1 cellular context compared by ENCODE assay signal in the genomic region with DNA sequence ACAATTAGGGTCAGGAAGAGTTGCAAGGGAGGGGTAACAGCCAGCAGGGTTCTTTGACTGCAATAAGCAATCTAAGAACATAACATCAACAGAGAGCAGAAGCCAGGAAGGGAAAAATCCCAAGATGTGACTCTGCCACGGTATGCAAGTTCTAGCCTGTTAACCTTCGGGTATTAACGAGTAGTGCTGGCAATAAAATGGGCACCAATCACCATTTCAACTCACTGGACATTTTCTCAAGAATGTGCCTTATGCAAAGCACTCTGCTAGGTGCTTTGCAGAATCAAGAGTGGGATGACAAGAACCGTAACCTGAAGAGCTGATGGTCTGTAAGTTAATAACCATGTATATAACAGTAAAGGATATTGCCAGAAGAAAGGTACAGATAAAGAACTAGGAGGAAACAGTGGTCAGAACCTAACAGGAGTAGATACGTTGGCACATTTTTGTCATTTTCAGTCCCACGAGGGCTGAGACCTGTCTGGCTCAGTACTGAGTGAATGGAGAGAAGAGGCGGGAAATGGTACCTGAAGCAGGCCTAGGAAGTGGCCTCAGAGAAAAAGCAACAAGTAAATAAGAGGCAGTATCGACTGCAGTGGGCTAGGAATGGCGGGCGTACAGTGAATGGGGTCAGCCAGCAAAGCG.
TF ChIP-seq lines count a peak whose summit lies in the region.

No MANE protein-coding gene starts in this region.

TF ChIP-seq in HCT116, 20 proteins besides CTCF, POLR2A, EP300 and RAD21 (continued from another document):
- TF ChIP-seq, protein P1, sequence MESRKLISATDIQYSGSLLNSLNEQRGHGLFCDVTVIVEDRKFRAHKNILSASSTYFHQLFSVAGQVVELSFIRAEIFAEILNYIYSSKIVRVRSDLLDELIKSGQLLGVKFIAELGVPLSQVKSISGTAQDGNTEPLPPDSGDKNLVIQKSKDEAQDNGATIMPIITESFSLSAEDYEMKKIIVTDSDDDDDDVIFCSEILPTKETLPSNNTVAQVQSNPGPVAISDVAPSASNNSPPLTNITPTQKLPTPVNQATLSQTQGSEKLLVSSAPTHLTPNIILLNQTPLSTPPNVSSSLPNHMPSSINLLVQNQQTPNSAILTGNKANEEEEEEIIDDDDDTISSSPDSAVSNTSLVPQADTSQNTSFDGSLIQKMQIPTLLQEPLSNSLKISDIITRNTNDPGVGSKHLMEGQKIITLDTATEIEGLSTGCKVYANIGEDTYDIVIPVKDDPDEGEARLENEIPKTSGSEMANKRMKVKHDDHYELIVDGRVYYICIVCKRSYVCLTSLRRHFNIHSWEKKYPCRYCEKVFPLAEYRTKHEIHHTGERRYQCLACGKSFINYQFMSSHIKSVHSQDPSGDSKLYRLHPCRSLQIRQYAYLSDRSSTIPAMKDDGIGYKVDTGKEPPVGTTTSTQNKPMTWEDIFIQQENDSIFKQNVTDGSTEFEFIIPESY (IDR thresholded peaks at IDR 0.05; ENCODE audit: extremely low read depth, insufficient replicate concordance, low read length): no peak
- no peak for TF ChIP-seq CBX3 (IDR thresholded peaks at IDR 0.05; ENCODE audit: low read depth)
- TF ChIP-seq, protein P2, sequence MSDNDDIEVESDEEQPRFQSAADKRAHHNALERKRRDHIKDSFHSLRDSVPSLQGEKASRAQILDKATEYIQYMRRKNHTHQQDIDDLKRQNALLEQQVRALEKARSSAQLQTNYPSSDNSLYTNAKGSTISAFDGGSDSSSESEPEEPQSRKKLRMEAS (IDR thresholded peaks at IDR 0.05): no peak
- TF ChIP-seq ZNF274 (IDR thresholded peaks at IDR 0.05; ENCODE audit: low read depth, low read length): no peak
- TF ChIP-seq EZH2phosphoT487 (IDR thresholded peaks at IDR 0.05; ENCODE audit: borderline replicate concordance): no peak
- no peak for TF ChIP-seq SP1 (IDR thresholded peaks at IDR 0.05; ENCODE audit: low read depth)
- TF ChIP-seq ZFX (IDR thresholded peaks at IDR 0.05): no peak
- TF ChIP-seq, protein P3, sequence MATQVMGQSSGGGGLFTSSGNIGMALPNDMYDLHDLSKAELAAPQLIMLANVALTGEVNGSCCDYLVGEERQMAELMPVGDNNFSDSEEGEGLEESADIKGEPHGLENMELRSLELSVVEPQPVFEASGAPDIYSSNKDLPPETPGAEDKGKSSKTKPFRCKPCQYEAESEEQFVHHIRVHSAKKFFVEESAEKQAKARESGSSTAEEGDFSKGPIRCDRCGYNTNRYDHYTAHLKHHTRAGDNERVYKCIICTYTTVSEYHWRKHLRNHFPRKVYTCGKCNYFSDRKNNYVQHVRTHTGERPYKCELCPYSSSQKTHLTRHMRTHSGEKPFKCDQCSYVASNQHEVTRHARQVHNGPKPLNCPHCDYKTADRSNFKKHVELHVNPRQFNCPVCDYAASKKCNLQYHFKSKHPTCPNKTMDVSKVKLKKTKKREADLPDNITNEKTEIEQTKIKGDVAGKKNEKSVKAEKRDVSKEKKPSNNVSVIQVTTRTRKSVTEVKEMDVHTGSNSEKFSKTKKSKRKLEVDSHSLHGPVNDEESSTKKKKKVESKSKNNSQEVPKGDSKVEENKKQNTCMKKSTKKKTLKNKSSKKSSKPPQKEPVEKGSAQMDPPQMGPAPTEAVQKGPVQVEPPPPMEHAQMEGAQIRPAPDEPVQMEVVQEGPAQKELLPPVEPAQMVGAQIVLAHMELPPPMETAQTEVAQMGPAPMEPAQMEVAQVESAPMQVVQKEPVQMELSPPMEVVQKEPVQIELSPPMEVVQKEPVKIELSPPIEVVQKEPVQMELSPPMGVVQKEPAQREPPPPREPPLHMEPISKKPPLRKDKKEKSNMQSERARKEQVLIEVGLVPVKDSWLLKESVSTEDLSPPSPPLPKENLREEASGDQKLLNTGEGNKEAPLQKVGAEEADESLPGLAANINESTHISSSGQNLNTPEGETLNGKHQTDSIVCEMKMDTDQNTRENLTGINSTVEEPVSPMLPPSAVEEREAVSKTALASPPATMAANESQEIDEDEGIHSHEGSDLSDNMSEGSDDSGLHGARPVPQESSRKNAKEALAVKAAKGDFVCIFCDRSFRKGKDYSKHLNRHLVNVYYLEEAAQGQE (IDR thresholded peaks at IDR 0.05; ENCODE audit: low read depth): no peak
- no peak for TF ChIP-seq POLR2AphosphoS5 (IDR thresholded peaks at IDR 0.05; ENCODE audit: low read depth, low read length)
- no peak for TF ChIP-seq ATF3 (IDR thresholded peaks at IDR 0.05)
- TF ChIP-seq CEBPB (IDR thresholded peaks at IDR 0.05; ENCODE audit: low read depth): no peak
- no peak for TF ChIP-seq FOSL1 (IDR thresholded peaks at IDR 0.05; ENCODE audit: low read depth)
TF ChIP-seq in HCT116: peak in this region for 0.
